ENCODE assay signal across 16 cellular contexts in genomic region chr20:35133006-35133405, GRCh38. TPM values are rescaled to one million over a fixed set of nuclear protein-coding genes. Genes with fewer than 3 reads are reported as not detected.
DNase-seq lines count a peak whose midpoint lies in the region; ATAC-seq and TF ChIP-seq lines count a peak whose summit lies in the region.
"Had no signal": no experiment of that assay in that cellular context is flagged by ENCODE, and none has a peak within 500 bp of the region (broad histone marks: within the 10 kb centered on the region; RNA-seq: fewer than 3 reads in every experiment).

No MANE protein-coding gene starts in this region.

- H2BK20ac ChIP-seq in IMR-90 (ENCODE audit: low read depth, low read length): no peak overlapping the region

- peaks cover 14% of the 10 kb centered on the region for H3K9me1 ChIP-seq in IMR-90 (ENCODE audit: insufficient read depth, low read length)

- H4K91ac ChIP-seq in IMR-90 (ENCODE audit: insufficient read depth, low read depth, low read length): no peak overlapping the region; the same call in 1 of the 2 replicates

- H3K4me3 Mint-ChIP-seq in activated naive CD4-positive, alpha-beta T cell treated with anti-CD3 and anti-CD28 coated beads for 36 hours: no peak overlapping the region
- H3K4me3 Mint-ChIP-seq in endodermal cell: no peak overlapping the region
- H3K4me3 Mint-ChIP-seq: CD14-positive monocyte; CD8-positive, alpha-beta T cell; GM23338 had no signal

- 100% methylated on average over 1 of the region's 5 CpGs; no CpG with 5 or more reads in 1 of the 2 experiments for WGBS in IMR-90 (ENCODE audit: extremely low coverage in 2 of 2, insufficient read length in 1 of 2), 2 experiments
- 95 to 100% methylated on average over 4 to 5 of the region's 5 CpGs for WGBS in endodermal cell (ENCODE audit: insufficient coverage in 1 of 2, insufficient read length in 1 of 2), 2 experiments

- no peak overlapping the region for H3K27ac ChIP-seq in IMR-90 (ENCODE audit: insufficient read depth, low read length)
- H3K27ac ChIP-seq in endodermal cell (ENCODE audit: low read depth, low read length): no peak overlapping the region
- H3K27ac ChIP-seq: HL-60 had no signal

- H3K4me1 Mint-ChIP-seq in activated naive CD4-positive, alpha-beta T cell treated with anti-CD3 and anti-CD28 coated beads for 36 hours (ENCODE audit: low read depth): no peaks in the 10 kb centered on the region
- H3K4me1 Mint-ChIP-seq in endodermal cell: no peaks in the 10 kb centered on the region
- H3K4me1 Mint-ChIP-seq: CD14-positive monocyte, GM23338 had no signal

- no peak for TF ChIP-seq POLR2A in IMR-90 (IDR thresholded peaks at IDR 0.05; ENCODE audit: low read depth, low read length)

- H3K36me3 Mint-ChIP-seq in activated naive CD4-positive, alpha-beta T cell treated with anti-CD3 and anti-CD28 coated beads for 36 hours (ENCODE audit: low read depth): peaks cover 29% of the 10 kb centered on the region
- H3K36me3 Mint-ChIP-seq in endodermal cell (ENCODE audit: low read depth): peaks cover 68% of the 10 kb centered on the region

- H2BK15ac ChIP-seq in IMR-90 (ENCODE audit: low read depth, low read length): no peak overlapping the region

- no peaks in the 10 kb centered on the region; the same call in 1 of the 2 replicates for H4K20me1 ChIP-seq in IMR-90 (ENCODE audit: insufficient read depth, low read length)

- no peak overlapping the region for H3K23ac ChIP-seq in IMR-90 (ENCODE audit: low read depth, low read length)

- CTCF ChIA-PET in activated naive CD4-positive, alpha-beta T cell treated with anti-CD3 and anti-CD28 coated beads for 36 hours (lab: Charles Lee): no interaction called here
- CTCF ChIA-PET in IMR-90 (lab: Yijun Ruan, JAX): interaction anchor here (1.0 to 1.5 kb wide), 2 partner anchors 12 to 37 kb away, joined by 3 read pairs; no protein-coding TSS in a partner anchor

- H3K14ac ChIP-seq in IMR-90 (replicated peaks; ENCODE audit: low read depth, low read length): no peak overlapping the region

- no peak overlapping the region for H3K18ac ChIP-seq in IMR-90 (ENCODE audit: low read depth, low read length)

- peak overlapping the region; percentile 82 for H2AK5ac ChIP-seq in IMR-90 (ENCODE audit: low read depth, low read length)

- no peaks in the 10 kb centered on the region for H3K9me3 ChIP-seq in IMR-90 (ENCODE audit: control insufficient read depth, insufficient read depth, low read length)
- no peaks in the 10 kb centered on the region for H3K9me3 ChIP-seq in endodermal cell (ENCODE audit: control insufficient read depth, low read length)

- TF ChIP-seq CTCF in IMR-90 (conservative IDR thresholded peaks at IDR 0.05; ENCODE audit: low read depth, low read length) (no peak), endodermal cell (conservative IDR thresholded peaks at IDR 0.05) (no peak)

- peak overlapping the region in 1 of 2 experiments; percentile 57; a peak in 1 of 4 replicates for H4K8ac ChIP-seq in IMR-90 (ENCODE audit: low read depth in 2 of 2, low read length in 2 of 2)

- H3K4me1 ChIP-seq in IMR-90 (ENCODE audit: control insufficient read depth, insufficient read depth, low read length) (peaks cover 3% of the 10 kb centered on the region), endodermal cell (ENCODE audit: control insufficient read depth, insufficient read depth, low read length) (no peaks in the 10 kb centered on the region)

- POLR2A ChIA-PET in IMR-90 (lab: Charles Lee; ENCODE audit: unreplicated experiment): no interaction called here

- in situ Hi-C loops in IMR-90 (cut with MboI; ENCODE audit: low sequenced_read_pairs): loop anchor here (25.0 kb wide), 1 partner anchor 304 kb away; the partner anchor contains the start of gene GDF5

- no peaks in the 10 kb centered on the region for H3K27me3 Mint-ChIP-seq in activated naive CD4-positive, alpha-beta T cell treated with anti-CD3 and anti-CD28 coated beads for 36 hours (ENCODE audit: low read depth)
- no peaks in the 10 kb centered on the region for H3K27me3 Mint-ChIP-seq in endodermal cell (ENCODE audit: insufficient read depth)

- no peak overlapping the region for H2AK9ac ChIP-seq in IMR-90 (replicated peaks; ENCODE audit: low read depth, low read length, poor library complexity)

- H3K27ac Mint-ChIP-seq in activated naive CD4-positive, alpha-beta T cell treated with anti-CD3 and anti-CD28 coated beads for 36 hours: peak overlapping the region; percentile 63
- H3K27ac Mint-ChIP-seq in endodermal cell: peak overlapping the region; percentile 77
- H3K27ac Mint-ChIP-seq: CD8-positive, alpha-beta T cell; GM23338 had no signal

- H3K27me3 ChIP-seq in IMR-90 (ENCODE audit: control insufficient read depth, insufficient read depth, low read length) (no peaks in the 10 kb centered on the region), endodermal cell (ENCODE audit: control insufficient read depth, insufficient read depth, low read length, poor library complexity, severe bottlenecking) (no peaks in the 10 kb centered on the region)

- H3K4me3 ChIP-seq in IMR-90 (ENCODE audit: insufficient read depth, low read depth, low read length) (no peak overlapping the region), endodermal cell (ENCODE audit: low read length) (no peak overlapping the region)
- H3K4me3 ChIP-seq: GM23338 had no signal

- no peak overlapping the region for H2BK5ac ChIP-seq in IMR-90 (ENCODE audit: low read depth, low read length, poor library complexity, severe bottlenecking)

- no peak for DNase-seq in activated naive CD4-positive, alpha-beta T cell treated with anti-CD3 and anti-CD28 coated beads for 36 hours
- DNase-seq in activated naive CD4-positive, alpha-beta T cell treated with anti-CD3 and anti-CD28 coated beads, Interleukin-2, amount 50 U/mL, for 16 hours: no peak
- DNase-seq in IMR-90 (no peak), endodermal cell (no peak), Ammon's horn (ENCODE audit: low spot score) (no peak), DMS153 treated with DMSO at 0.1 percent for 48 hours (lab: John Stamatoyannopoulos, UW; ENCODE audit: unreplicated experiment) (no peak)
- DNase-seq: CD8-positive, alpha-beta T cell; COR-L47; DMS153; DND-41; GDM1; H7 had no signal

- H3K4ac ChIP-seq in IMR-90 (ENCODE audit: low read depth, low read length): peak overlapping the region; percentile 26

- H3K56ac ChIP-seq in IMR-90 (ENCODE audit: extremely low read depth, insufficient read depth, low read length): no peak overlapping the region

- H2BK120ac ChIP-seq in IMR-90 (ENCODE audit: low read depth, low read length): no peak overlapping the region

- peaks cover 0 to 12% of the 10 kb centered on the region in 2 experiments; a peak in 2 of 4 replicates for H3K79me1 ChIP-seq in IMR-90 (ENCODE audit: low read depth in 1 of 2, low read length in 2 of 2)

- no peak for ATAC-seq in IMR-90 (ENCODE audit: low read depth)
- ATAC-seq in HG03280 (IDR thresholded peaks at IDR 0.05; ENCODE audit: unreplicated experiment): no peak
- ATAC-seq: CD8-positive, alpha-beta T cell; GM23338 had no signal

- dilution Hi-C loops in IMR-90 (cut with HindIII; ENCODE audit: low sequenced_read_pairs, unreplicated experiment): no loop called here

- BruUV-seq in IMR-90 (replicated peaks; lab: Mats Ljungman, UMichigan): no TSS peak

- H4K5ac ChIP-seq in IMR-90 (ENCODE audit: low read depth, low read length): no peak overlapping the region

- no peak overlapping the region for H3K4me2 ChIP-seq in IMR-90 (ENCODE audit: low read depth, low read length)
- H3K4me2 ChIP-seq: GM23338 had no signal

- H3K9me3 Mint-ChIP-seq in activated naive CD4-positive, alpha-beta T cell treated with anti-CD3 and anti-CD28 coated beads for 36 hours: no peaks in the 10 kb centered on the region
- H3K9me3 Mint-ChIP-seq in endodermal cell: no peaks in the 10 kb centered on the region
- H3K9me3 Mint-ChIP-seq: CD8-positive, alpha-beta T cell; GM23338 had no signal

- no peak overlapping the region for H2AFZ ChIP-seq in IMR-90 (replicated peaks; ENCODE audit: low read length, poor library complexity)
- H2AFZ ChIP-seq: GM23338 had no signal

- intact Hi-C loops in activated naive CD4-positive, alpha-beta T cell treated with anti-CD3 and anti-CD28 coated beads for 36 hours (cut with micrococcal nuclease): no loop called here
- intact Hi-C loops in IMR-90 (cut with micrococcal nuclease): no loop called here

- H3K36me3 ChIP-seq in IMR-90 (ENCODE audit: control insufficient read depth, insufficient read depth, low read length): peaks cover 35% of the 10 kb centered on the region
- peaks cover 45% of the 10 kb centered on the region for H3K36me3 ChIP-seq in endodermal cell (ENCODE audit: control insufficient read depth, insufficient read depth, low read length)

- no peak for TF ChIP-seq RAD21 in IMR-90 (IDR thresholded peaks at IDR 0.05; ENCODE audit: low read length)

- H3K9ac ChIP-seq in IMR-90 (ENCODE audit: low read depth, low read length) (no peak overlapping the region), endodermal cell (ENCODE audit: extremely low read depth, low read length, poor library complexity, severe bottlenecking) (no peak overlapping the region)

TF ChIP-seq in IMR-90, 13 proteins besides CTCF, POLR2A, EP300 and RAD21 (continues in another document):
- TF ChIP-seq MAZ (IDR thresholded peaks at IDR 0.05; ENCODE audit: borderline replicate concordance, low read depth, low read length): no peak

RNA-seq across cellular contexts. Expression of gene EDEM2, which starts 14.1 kb away (rescaled TPM):
- 10 to 100 TPM; 15.5 to 15.8 TPM for total RNA-seq in activated naive CD4-positive, alpha-beta T cell treated with anti-CD3 and anti-CD28 coated beads for 36 hours
- total RNA-seq in IMR-90 (2012; rRNA removed): 22.5 and 27.4 TPM in 2 replicates
- 17.1 and 19.0 TPM in 2 replicates for polyA plus RNA-seq in IMR-90 (2012; rRNA removed)
- polyA plus RNA-seq in IMR-90 (2012; cell fraction: cytosol; rRNA removed): 15.3 and 24.8 TPM in 2 replicates
- 12.0 and 14.1 TPM in 2 replicates for polyA plus RNA-seq in IMR-90 (2012; cell fraction: nucleus; rRNA removed; ENCODE audit: low replicate concordance)
- total RNA-seq in endodermal cell: 10 to 100 TPM; 21.4 to 32.2 TPM
- polyA plus RNA-seq in endodermal cell (2013, experiment 1 of 2): 13.0 TPM
- 12.2 TPM for polyA plus RNA-seq in endodermal cell (2013, experiment 2 of 2)

RNA-seq across cellular contexts. Expression of gene PROCR, which starts 38.9 kb away (rescaled TPM):
- total RNA-seq in activated naive CD4-positive, alpha-beta T cell treated with anti-CD3 and anti-CD28 coated beads for 36 hours: 1 to 10 TPM; 1.5 to 1.7 TPM
- total RNA-seq in IMR-90 (2012; rRNA removed): 25.0 and 36.4 TPM in 2 replicates
- 41.9 and 60.5 TPM in 2 replicates for polyA plus RNA-seq in IMR-90 (2012; rRNA removed)
- 26.1 and 52.9 TPM in 2 replicates for polyA plus RNA-seq in IMR-90 (2012; cell fraction: cytosol; rRNA removed)
- 12.7 and 15.9 TPM in 2 replicates for polyA plus RNA-seq in IMR-90 (2012; cell fraction: nucleus; rRNA removed; ENCODE audit: low replicate concordance)
- 1 to 10 TPM; 2.4 to 6.8 TPM for total RNA-seq in endodermal cell
- polyA plus RNA-seq in endodermal cell (2013, experiment 1 of 2): 5.9 TPM
- 5.2 TPM for polyA plus RNA-seq in endodermal cell (2013, experiment 2 of 2)

RNA-seq across cellular contexts. Expression of gene TRPC4AP, which starts 40.4 kb away (rescaled TPM):
- 10 to 100 TPM; 49.6 to 51.7 TPM for total RNA-seq in activated naive CD4-positive, alpha-beta T cell treated with anti-CD3 and anti-CD28 coated beads for 36 hours
- total RNA-seq in IMR-90 (2012; rRNA removed): 39.4 and 41.0 TPM in 2 replicates
- polyA plus RNA-seq in IMR-90 (2012; rRNA removed): 77.6 and 81.0 TPM in 2 replicates
- polyA plus RNA-seq in IMR-90 (2012; cell fraction: cytosol; rRNA removed): 47.2 and 64.3 TPM in 2 replicates
- 135 and 171 TPM in 2 replicates for polyA plus RNA-seq in IMR-90 (2012; cell fraction: nucleus; rRNA removed; ENCODE audit: low replicate concordance)
- total RNA-seq in endodermal cell: 100 to 1,000 TPM in 1 of 2 donors, 10 to 100 TPM in 1; 84.2 to 103 TPM
- 74.2 TPM for polyA plus RNA-seq in endodermal cell (2013, experiment 1 of 2)
- polyA plus RNA-seq in endodermal cell (2013, experiment 2 of 2): 68.6 TPM
